ENCODE assay signal across 8 cellular contexts in the genomic region with DNA sequence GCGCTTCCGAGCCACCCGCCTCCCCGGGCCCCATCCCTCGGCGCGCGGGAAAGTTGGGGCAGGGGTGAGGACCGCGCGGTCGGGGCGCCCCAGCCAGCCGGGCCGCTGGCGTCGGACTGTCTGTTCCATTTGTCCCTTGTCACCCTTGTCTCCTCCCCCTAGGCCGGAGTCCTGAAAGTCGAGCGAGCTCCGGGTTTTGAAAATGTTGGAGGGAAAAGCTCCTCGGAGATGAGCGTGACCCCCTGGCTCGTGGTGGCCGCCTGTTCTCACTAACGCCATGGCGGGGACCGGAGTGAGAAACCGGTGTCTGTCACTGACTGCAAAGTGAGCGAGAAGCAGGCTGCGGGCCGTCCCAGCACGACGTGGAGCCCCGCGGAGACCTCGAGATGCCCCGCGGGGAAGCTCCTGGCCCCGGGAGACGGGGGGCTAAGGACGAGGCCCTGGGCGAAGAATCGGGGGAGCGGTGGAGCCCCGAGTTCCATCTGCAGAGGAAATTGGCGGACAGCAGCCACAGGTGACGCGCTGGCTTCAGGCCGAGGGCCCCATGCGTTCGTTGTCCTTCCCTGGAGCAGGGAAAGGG. TPM values are rescaled to one million over a fixed set of nuclear protein-coding genes. Genes with fewer than 3 reads are reported as not detected.
DNase-seq lines count a peak whose midpoint lies in the region; ATAC-seq and TF ChIP-seq lines count a peak whose summit lies in the region.

No MANE protein-coding gene starts in this region.

- peak overlapping the region; percentile 46 for H3K4me3 Mint-ChIP-seq in activated CD8-positive, alpha-beta memory T cell treated with anti-CD3 and anti-CD28 coated beads, Interleukin-2, amount 10 ng/mL, durations not matched to agents 7 days and 5 days

- no peak for DNase-seq in activated CD8-positive, alpha-beta memory T cell treated with anti-CD3 and anti-CD28 coated beads, Interleukin-2, amount 10 ng/mL, durations not matched to agents 7 days and 5 days
- no peak for DNase-seq in activated CD8-positive, alpha-beta memory T cell treated with anti-CD3 and anti-CD28 coated beads, Interleukin-2, amount 50 U/mL, for 4 hours
- peak in 1 of 2 donors; percentile 1 for DNase-seq in cardiac fibroblast (ENCODE audit: low read depth in 2 of 2)
- DNase-seq in right lobe of liver, result peak in 2 of 3 donors; percentile 59 to 76
- DNase-seq in thyroid gland, result peak; percentile 60 to 69
- no peak for DNase-seq in NCI-H128 (lab: John Stamatoyannopoulos, UW; ENCODE audit: unreplicated experiment)
- no peak for DNase-seq in NCI-H82 (lab: John Stamatoyannopoulos, UW)

- H3K9me3 ChIP-seq in right lobe of liver (no peaks in the 10 kb centered on the region), thyroid gland (no peaks in the 10 kb centered on the region)

- CTCF ChIA-PET in activated CD8-positive, alpha-beta memory T cell treated with anti-CD3 and anti-CD28 coated beads, Interleukin-2, amount 10 ng/mL, durations not matched to agents 7 days and 5 days (lab: Charles Lee), result interaction anchor here (0.7 kb wide), 1 partner anchor 13 kb away, joined by 3 read pairs; a partner anchor contains a TSS

- TF ChIP-seq POLR2A in right lobe of liver (IDR thresholded peaks at IDR 0.05) (no peak), thyroid gland (IDR thresholded peaks at IDR 0.05) (peak in 1 of 2 donors; percentile 42)

- ATAC-seq in activated CD8-positive, alpha-beta memory T cell treated with anti-CD3 and anti-CD28 coated beads, Interleukin-2, amount 10 ng/mL, durations not matched to agents 7 days and 5 days, result no peak
- ATAC-seq in right lobe of liver (peak; percentile 13 to 38 (median 33)), esophagus mucosa (no peak)

- H3K27me3 Mint-ChIP-seq in activated CD8-positive, alpha-beta memory T cell treated with anti-CD3 and anti-CD28 coated beads, Interleukin-2, amount 10 ng/mL, durations not matched to agents 7 days and 5 days, result peaks cover 8% of the 10 kb centered on the region

- H3K27ac Mint-ChIP-seq in activated CD8-positive, alpha-beta memory T cell treated with anti-CD3 and anti-CD28 coated beads, Interleukin-2, amount 10 ng/mL, durations not matched to agents 7 days and 5 days, result no peak overlapping the region

- peak overlapping the region; percentile 85 to 91 (median 90) for H3K27ac ChIP-seq in right lobe of liver
- H3K27ac ChIP-seq in thyroid gland, result peak overlapping the region; percentile 90 to 93 (median 91)

- no peak for TF ChIP-seq CTCF in cardiac fibroblast (IDR thresholded peaks at IDR 0.05; ENCODE audit: low read depth, low read length)
- no peak for TF ChIP-seq CTCF in right lobe of liver (IDR thresholded peaks at IDR 0.05)
- TF ChIP-seq CTCF in thyroid gland (IDR thresholded peaks at IDR 0.05), result no peak

- WGBS in right lobe of liver (ENCODE audit: insufficient coverage, low coverage, low lambda C conversion rate, missing lambda C conversion rate), result 23% methylated on average over 7 of the region's 52 CpGs
- WGBS in thyroid gland, 2 donors, result 31 to 43% methylated on average over 33 to 34 of the region's 52 CpGs

- H3K4me3 ChIP-seq in cardiac fibroblast (replicated peaks in 1 of 2; ENCODE audit: low read depth in 2 of 2, low read length in 2 of 2), result peak overlapping the region; percentile 32 to 44
- peak overlapping the region; percentile 64 to 80 (median 67) for H3K4me3 ChIP-seq in right lobe of liver
- peak overlapping the region; percentile 15 to 82 (median 63) for H3K4me3 ChIP-seq in thyroid gland (replicated peaks in 1 of 3)

- no peaks in the 10 kb centered on the region for H3K27me3 ChIP-seq in right lobe of liver
- H3K27me3 ChIP-seq in thyroid gland, result no peaks in the 10 kb centered on the region

- H3K36me3 Mint-ChIP-seq in activated CD8-positive, alpha-beta memory T cell treated with anti-CD3 and anti-CD28 coated beads, Interleukin-2, amount 10 ng/mL, durations not matched to agents 7 days and 5 days, result peaks cover 15% of the 10 kb centered on the region

- H3K4me1 ChIP-seq in right lobe of liver, result peaks cover 0 to 9% (median 3%) of the 10 kb centered on the region in 4 donors
- H3K4me1 ChIP-seq in thyroid gland, result peaks cover 15 to 18% of the 10 kb centered on the region in 2 donors

- intact Hi-C loops in right lobe of liver (cut with DNase I), result no loop called here
- intact Hi-C loops in thyroid gland (cut with DNase I), result no loop called here

- H3K4me1 Mint-ChIP-seq in activated CD8-positive, alpha-beta memory T cell treated with anti-CD3 and anti-CD28 coated beads, Interleukin-2, amount 10 ng/mL, durations not matched to agents 7 days and 5 days, result peaks cover 31% of the 10 kb centered on the region

- H3K9me3 Mint-ChIP-seq in activated CD8-positive, alpha-beta memory T cell treated with anti-CD3 and anti-CD28 coated beads, Interleukin-2, amount 10 ng/mL, durations not matched to agents 7 days and 5 days (ENCODE audit: low read depth), result peaks cover 2% of the 10 kb centered on the region

- H3K36me3 ChIP-seq in right lobe of liver, result peaks cover 0 to 16% (median 3%) of the 10 kb centered on the region in 4 donors
- peaks cover 0 to 4% of the 10 kb centered on the region in 2 donors for H3K36me3 ChIP-seq in thyroid gland

RNA-seq across cellular contexts. Expression of a gene that starts 0.5 kb away (rescaled TPM):
- 1 to 10 TPM; 3.2 to 4.1 TPM for total RNA-seq in activated CD8-positive, alpha-beta memory T cell treated with anti-CD3 and anti-CD28 coated beads, Interleukin-2, amount 10 ng/mL, durations not matched to agents 7 days and 5 days
- 10 to 100 TPM in 3 of 6 experiments, 1 to 10 TPM in 3; 8.7 to 26.2 (median 13.5) TPM for total RNA-seq in right lobe of liver
- total RNA-seq in thyroid gland, result 10 to 100 TPM in 3 of 4 donors, 1 to 10 TPM in 1; 8.9 to 30.9 (median 20.9) TPM
- 12.5 TPM for total RNA-seq in esophagus mucosa

RNA-seq across cellular contexts. Expression of a gene that starts 13.5 kb away (rescaled TPM):
- 10 to 100 TPM; 25.7 to 33.1 TPM for total RNA-seq in activated CD8-positive, alpha-beta memory T cell treated with anti-CD3 and anti-CD28 coated beads, Interleukin-2, amount 10 ng/mL, durations not matched to agents 7 days and 5 days
- 10 to 100 TPM; 28.2 to 39.9 (median 31.7) TPM for total RNA-seq in right lobe of liver
- 100 to 1,000 TPM in 2 of 4 donors, 10 to 100 TPM in 2; 82.8 to 731 (median 95.2) TPM for total RNA-seq in thyroid gland
- total RNA-seq in esophagus mucosa, result 76.0 TPM

Comparison
In these comparisons a context has a peak if more than half of its experiments do, and no peak if none do; other contexts are left out.
1. ATAC-seq: peak in right lobe of liver (4 of 4); none in activated CD8-positive, alpha-beta memory T cell treated with anti-CD3 and anti-CD28 coated beads, Interleukin-2, amount 10 ng/mL, durations not matched to agents 7 days and 5 days (single experiment) and esophagus mucosa (single experiment).
2. DNase-seq: peak in right lobe of liver (2 of 3) and thyroid gland (2 of 2); none in activated CD8-positive, alpha-beta memory T cell treated with anti-CD3 and anti-CD28 coated beads, Interleukin-2, amount 10 ng/mL, durations not matched to agents 7 days and 5 days (single experiment), activated CD8-positive, alpha-beta memory T cell treated with anti-CD3 and anti-CD28 coated beads, Interleukin-2, amount 50 U/mL, for 4 hours (single experiment), NCI-H128 (single experiment) and NCI-H82 (single experiment).
3. Peak in every context shown above with its lines, with median percentiles within 50 percentile points of each other: H3K4me3 ChIP-seq.